ENCODE assay signal across 16 cellular contexts in the genomic region with DNA sequence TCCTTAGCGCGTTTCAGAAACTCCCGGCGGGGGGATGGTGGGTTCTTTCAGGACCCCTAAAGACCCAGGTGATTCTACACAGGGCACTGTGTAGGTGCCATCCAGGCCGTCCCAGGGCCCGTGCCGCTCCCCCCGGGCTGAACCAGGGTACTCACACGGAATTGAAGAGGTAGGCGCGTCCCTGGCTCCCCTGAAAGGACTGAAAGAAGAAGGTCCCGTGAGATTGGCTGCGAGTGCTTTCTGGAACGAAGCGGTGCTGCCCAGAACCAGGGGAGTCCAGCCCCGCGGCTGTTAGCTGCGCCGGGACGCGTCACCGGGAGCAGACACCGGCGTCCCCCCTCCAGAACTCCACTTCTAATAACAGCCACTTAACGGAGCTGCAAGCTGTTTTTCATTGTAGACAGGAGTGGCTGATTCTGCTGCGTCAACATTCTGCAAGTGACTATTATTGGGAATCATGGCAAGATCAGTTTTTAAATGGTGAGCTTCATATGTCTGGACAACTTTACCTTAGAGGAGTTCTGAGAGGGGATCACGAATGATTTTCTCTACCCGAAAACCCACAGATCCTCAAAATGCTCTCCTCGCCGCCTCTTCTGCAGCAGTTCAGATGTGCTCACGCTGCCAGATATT.
"Had no signal": no experiment of that assay in that cellular context is flagged by ENCODE, and none has a peak within 500 bp of the region (broad histone marks: within the 10 kb centered on the region; RNA-seq: fewer than 3 reads in every experiment).

No MANE protein-coding gene starts in this region.

- H3K4me3 ChIP-seq: adrenal gland, coronary artery, gastrocnemius medialis, heart left ventricle, neural progenitor cell, ovary, psoas muscle, right lobe of liver had no signal

- H3K4me2 ChIP-seq: neural progenitor cell had no signal

- H3K36me3 ChIP-seq: adrenal gland, breast epithelium, neural progenitor cell, ovary, right lobe of liver had no signal

- H3K27me3 ChIP-seq: adrenal gland, breast epithelium, gastrocnemius medialis, heart left ventricle, neural progenitor cell, ovary, right lobe of liver had no signal

- DNase-seq: activated CD4-positive, alpha-beta T cell treated with anti-CD3 and anti-CD28 coated beads, Interleukin-2, amount 50 U/mL, for 4 hours; activated gamma-delta T cell; adrenal gland; erythroblast; gastrocnemius medialis; heart left ventricle; kidney glomerular epithelial cell; left ventricle myocardium superior; ovary; psoas muscle; right lobe of liver; stimulated activated CD4-positive, alpha-beta T cell treated with anti-CD3 and anti-CD28 coated beads, Interleukin-15, amount 100 ng/mL, for 24 hours; stimulated activated CD4-positive, alpha-beta T cell treated with anti-CD3 and anti-CD28 coated beads, Interleukin-2, amount 100 ng/mL, for 48 hours had no signal

- H2AFZ ChIP-seq: neural progenitor cell had no signal

- H3K4me1 ChIP-seq: breast epithelium, neural progenitor cell had no signal

- H3K27ac ChIP-seq: adrenal gland, breast epithelium, coronary artery, gastrocnemius medialis, heart left ventricle, neural progenitor cell, ovary, psoas muscle, right lobe of liver had no signal

- H3K9me3 ChIP-seq: adrenal gland, breast epithelium, gastrocnemius medialis, heart left ventricle, ovary, psoas muscle, right lobe of liver had no signal

- H3K9ac ChIP-seq: neural progenitor cell had no signal
